Comparison of ENCODE assay signal across 1 cellular context in the genomic region with DNA sequence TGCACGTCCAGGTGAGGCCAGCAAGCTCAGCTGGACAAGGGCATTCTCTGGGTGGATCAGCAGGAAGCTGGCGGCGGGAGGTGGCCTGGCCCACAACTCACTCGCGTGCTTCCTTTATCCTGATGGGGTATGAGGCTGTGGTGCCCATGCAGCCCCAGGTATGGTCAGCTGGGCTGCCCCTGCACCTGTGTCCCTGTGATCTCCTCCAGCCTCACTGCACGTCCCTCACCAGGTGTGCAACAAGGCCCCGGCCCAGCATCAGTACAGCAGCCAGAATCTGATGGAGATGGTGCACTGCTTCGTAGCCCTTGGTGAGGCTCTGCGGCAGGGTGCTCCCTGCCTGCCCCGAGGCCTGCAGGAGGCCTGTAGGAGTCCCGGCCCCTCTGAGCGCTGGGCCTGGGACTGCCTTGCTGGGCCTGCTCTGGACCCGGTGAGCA.
TF ChIP-seq lines count a peak whose summit lies in the region.

No MANE protein-coding gene starts in this region.

TF ChIP-seq in HepG2, 621 proteins besides CTCF, POLR2A, EP300 and RAD21:
- no peak for TF ChIP-seq IKZF1 (IDR thresholded peaks at IDR 0.05)
- TF ChIP-seq, protein P1, sequence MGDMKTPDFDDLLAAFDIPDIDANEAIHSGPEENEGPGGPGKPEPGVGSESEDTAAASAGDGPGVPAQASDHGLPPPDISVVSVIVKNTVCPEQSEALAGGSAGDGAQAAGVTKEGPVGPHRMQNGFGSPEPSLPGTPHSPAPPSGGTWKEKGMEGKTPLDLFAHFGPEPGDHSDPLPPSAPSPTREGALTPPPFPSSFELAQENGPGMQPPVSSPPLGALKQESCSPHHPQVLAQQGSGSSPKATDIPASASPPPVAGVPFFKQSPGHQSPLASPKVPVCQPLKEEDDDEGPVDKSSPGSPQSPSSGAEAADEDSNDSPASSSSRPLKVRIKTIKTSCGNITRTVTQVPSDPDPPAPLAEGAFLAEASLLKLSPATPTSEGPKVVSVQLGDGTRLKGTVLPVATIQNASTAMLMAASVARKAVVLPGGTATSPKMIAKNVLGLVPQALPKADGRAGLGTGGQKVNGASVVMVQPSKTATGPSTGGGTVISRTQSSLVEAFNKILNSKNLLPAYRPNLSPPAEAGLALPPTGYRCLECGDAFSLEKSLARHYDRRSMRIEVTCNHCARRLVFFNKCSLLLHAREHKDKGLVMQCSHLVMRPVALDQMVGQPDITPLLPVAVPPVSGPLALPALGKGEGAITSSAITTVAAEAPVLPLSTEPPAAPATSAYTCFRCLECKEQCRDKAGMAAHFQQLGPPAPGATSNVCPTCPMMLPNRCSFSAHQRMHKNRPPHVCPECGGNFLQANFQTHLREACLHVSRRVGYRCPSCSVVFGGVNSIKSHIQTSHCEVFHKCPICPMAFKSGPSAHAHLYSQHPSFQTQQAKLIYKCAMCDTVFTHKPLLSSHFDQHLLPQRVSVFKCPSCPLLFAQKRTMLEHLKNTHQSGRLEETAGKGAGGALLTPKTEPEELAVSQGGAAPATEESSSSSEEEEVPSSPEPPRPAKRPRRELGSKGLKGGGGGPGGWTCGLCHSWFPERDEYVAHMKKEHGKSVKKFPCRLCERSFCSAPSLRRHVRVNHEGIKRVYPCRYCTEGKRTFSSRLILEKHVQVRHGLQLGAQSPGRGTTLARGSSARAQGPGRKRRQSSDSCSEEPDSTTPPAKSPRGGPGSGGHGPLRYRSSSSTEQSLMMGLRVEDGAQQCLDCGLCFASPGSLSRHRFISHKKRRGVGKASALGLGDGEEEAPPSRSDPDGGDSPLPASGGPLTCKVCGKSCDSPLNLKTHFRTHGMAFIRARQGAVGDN (CRISPR knock-in tag; IDR thresholded peaks at IDR 0.05) = 0 out of 2 replicates have a peak, but pooled peaks have one; percentile 16
- TF ChIP-seq ONECUT2 (CRISPR knock-in tag; IDR thresholded peaks at IDR 0.05) = no peak
